Comparison of ENCODE assay signal across 20 cellular contexts in the genomic region with DNA sequence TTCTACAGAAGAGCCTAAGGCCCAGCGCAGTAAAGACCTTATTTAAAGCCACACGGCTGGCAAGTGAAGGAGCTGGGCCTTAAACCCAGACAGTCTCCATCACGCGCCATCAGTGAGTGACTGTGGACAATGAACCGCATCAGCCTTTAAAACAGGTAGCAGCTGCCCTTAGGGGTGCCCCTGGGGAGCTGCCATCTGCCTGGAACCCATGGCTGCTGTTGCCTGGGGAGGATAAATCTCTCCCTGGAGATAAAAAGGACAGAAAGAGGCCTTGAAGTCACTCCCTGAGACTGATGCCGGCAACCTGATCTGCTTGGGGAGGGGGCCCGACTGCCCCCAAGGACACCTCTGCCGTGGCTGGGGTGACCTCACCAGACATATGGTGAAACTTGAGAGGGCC.
A peak's percentile ranks its signal among the peaks of the same experiment; 100 is the strongest.
DNase-seq lines count a peak whose midpoint lies in the region; ATAC-seq and TF ChIP-seq lines count a peak whose summit lies in the region.
"Had no signal": no experiment of that assay in that cellular context is flagged by ENCODE, and none has a peak within 500 bp of the region (broad histone marks: within the 10 kb centered on the region; RNA-seq: fewer than 3 reads in every experiment).

No MANE protein-coding gene starts in this region.

- H3K36me3 ChIP-seq in BLaER1 (no peaks in the 10 kb centered on the region), Karpas-422 (ENCODE audit: insufficient read depth, low read length) (no peaks in the 10 kb centered on the region; the same call in 1 of the 2 replicates), sigmoid colon (no peaks in the 10 kb centered on the region)
- H3K36me3 ChIP-seq: MG63 had no signal

- H3K4me3 ChIP-seq in BLaER1 (no peak overlapping the region; the same call in 1 of the 2 replicates), Karpas-422 (ENCODE audit: low read length) (no peak overlapping the region), sigmoid colon (no peak overlapping the region)
- H3K4me3 ChIP-seq: MG63 had no signal

- peaks cover 79% of the 10 kb centered on the region for H3K4me1 Mint-ChIP-seq in glutamatergic neuron (ENCODE audit: low read depth, unreplicated experiment)
- H3K4me1 Mint-ChIP-seq in activated naive CD4-positive, alpha-beta T cell treated with anti-CD3 and anti-CD28 coated beads, Interleukin-2, amount 10 ng/mL, durations not matched to agents 7 days and 5 days: peaks cover 82% of the 10 kb centered on the region

- H3K27me3 ChIP-seq in BLaER1 (no peaks in the 10 kb centered on the region), Karpas-422 (ENCODE audit: low read length) (peaks cover 5% of the 10 kb centered on the region; the same call in 1 of the 2 replicates), sigmoid colon (no peaks in the 10 kb centered on the region)
- H3K27me3 ChIP-seq: MG63 had no signal

- H3K9me3 Mint-ChIP-seq in glutamatergic neuron (ENCODE audit: unreplicated experiment): peaks cover 47% of the 10 kb centered on the region
- peaks cover 18% of the 10 kb centered on the region for H3K9me3 Mint-ChIP-seq in activated naive CD4-positive, alpha-beta T cell treated with anti-CD3 and anti-CD28 coated beads, Interleukin-2, amount 10 ng/mL, durations not matched to agents 7 days and 5 days
- H3K9me3 Mint-ChIP-seq: activated naive CD4-positive, alpha-beta T cell treated with anti-CD3 and anti-CD28 coated beads, Interleukin-2, amount 50 U/mL, for 24 hours had no signal

- H3K9ac ChIP-seq in BLaER1: peak overlapping the region; percentile 37; the same call in 1 of the 2 replicates
- no peak overlapping the region for H3K9ac ChIP-seq in Karpas-422 (ENCODE audit: low read length)

- H3K4me2 ChIP-seq in BLaER1: peak overlapping the region; percentile 77
- H3K4me2 ChIP-seq in Karpas-422 (ENCODE audit: low read depth, low read length, poor library complexity, severe bottlenecking): no peak overlapping the region

- TF ChIP-seq EP300 in sigmoid colon (IDR thresholded peaks at IDR 0.05): no peak

- peaks cover 38% of the 10 kb centered on the region for H3K27me3 Mint-ChIP-seq in glutamatergic neuron (ENCODE audit: unreplicated experiment)
- peaks cover 2% of the 10 kb centered on the region for H3K27me3 Mint-ChIP-seq in activated naive CD4-positive, alpha-beta T cell treated with anti-CD3 and anti-CD28 coated beads, Interleukin-2, amount 10 ng/mL, durations not matched to agents 7 days and 5 days
- H3K27me3 Mint-ChIP-seq: activated naive CD4-positive, alpha-beta T cell treated with anti-CD3 and anti-CD28 coated beads, Interleukin-2, amount 50 U/mL, for 24 hours had no signal

- H3K9me3 ChIP-seq in BLaER1 (peaks cover 12% of the 10 kb centered on the region), Karpas-422 (ENCODE audit: low read length) (peaks cover 10% of the 10 kb centered on the region), sigmoid colon (no peaks in the 10 kb centered on the region)
- H3K9me3 ChIP-seq: MG63 had no signal

- no peaks in the 10 kb centered on the region for H3K9me2 ChIP-seq in Karpas-422 (replicated peaks; ENCODE audit: insufficient read depth, low read length)

- peak overlapping the region; percentile 63 for H3K4me3 Mint-ChIP-seq in glutamatergic neuron (ENCODE audit: unreplicated experiment)
- no peak overlapping the region for H3K4me3 Mint-ChIP-seq in activated naive CD4-positive, alpha-beta T cell treated with anti-CD3 and anti-CD28 coated beads, Interleukin-2, amount 10 ng/mL, durations not matched to agents 7 days and 5 days
- H3K4me3 Mint-ChIP-seq: activated naive CD4-positive, alpha-beta T cell treated with anti-CD3 and anti-CD28 coated beads, Interleukin-2, amount 50 U/mL, for 24 hours; type B pancreatic cell had no signal

- TF ChIP-seq CTCF in glutamatergic neuron (IDR thresholded peaks at IDR 0.05; ENCODE audit: partially characterized antibody, unreplicated experiment) (no peak), sigmoid colon (IDR thresholded peaks at IDR 0.05) (no peak)

- intact Hi-C loops in sigmoid colon (cut with DNase I): no loop called here

- ATAC-seq in GM21737 (IDR thresholded peaks at IDR 0.05; ENCODE audit: unreplicated experiment): no peak
- ATAC-seq: left cardiac atrium; stimulated activated naive CD8-positive, alpha-beta T cell treated with anti-CD3 and anti-CD28 coated beads, Interleukin-15, Interleukin-2, amounts not matched to agents 100 U/mL and 50 U/mL, for 24 hours had no signal

- peaks cover 13% of the 10 kb centered on the region for H3K36me3 Mint-ChIP-seq in glutamatergic neuron (ENCODE audit: unreplicated experiment)
- peaks cover 85% of the 10 kb centered on the region for H3K36me3 Mint-ChIP-seq in activated naive CD4-positive, alpha-beta T cell treated with anti-CD3 and anti-CD28 coated beads, Interleukin-2, amount 10 ng/mL, durations not matched to agents 7 days and 5 days
- H3K36me3 Mint-ChIP-seq: type B pancreatic cell had no signal

- no peaks in the 10 kb centered on the region for H3K79me2 ChIP-seq in Karpas-422 (ENCODE audit: low read length)

- H4K20me1 ChIP-seq in BLaER1 (no peaks in the 10 kb centered on the region), Karpas-422 (ENCODE audit: insufficient read depth, low read depth, low read length) (no peaks in the 10 kb centered on the region)

- H3K4me1 ChIP-seq in BLaER1: peaks cover 70% of the 10 kb centered on the region
- H3K4me1 ChIP-seq in Karpas-422 (ENCODE audit: low read length): peaks cover 31% of the 10 kb centered on the region
- no peaks in the 10 kb centered on the region for H3K4me1 ChIP-seq in sigmoid colon

- peak overlapping the region; percentile 98 for H3K27ac Mint-ChIP-seq in glutamatergic neuron (ENCODE audit: unreplicated experiment)
- H3K27ac Mint-ChIP-seq in activated naive CD4-positive, alpha-beta T cell treated with anti-CD3 and anti-CD28 coated beads, Interleukin-2, amount 10 ng/mL, durations not matched to agents 7 days and 5 days: no peak overlapping the region
- H3K27ac Mint-ChIP-seq: type B pancreatic cell had no signal

- WGBS in sigmoid colon, 2 donors: 73 to 83% methylated on average over 8 of the region's 8 CpGs

- CTCF ChIA-PET in activated naive CD4-positive, alpha-beta T cell treated with anti-CD3 and anti-CD28 coated beads, Interleukin-2, amount 10 ng/mL, durations not matched to agents 7 days and 5 days (lab: Charles Lee): no interaction called here

- H2AFZ ChIP-seq in Karpas-422 (ENCODE audit: low read length): no peak overlapping the region

- no peak for TF ChIP-seq POLR2A in sigmoid colon (IDR thresholded peaks at IDR 0.05)

- DNase-seq in Karpas-422: peak; percentile 58
- DNase-seq in NCI-H524 treated with DMSO at 0.1 percent for 48 hours (lab: John Stamatoyannopoulos, UW): peak; percentile 98
- peak; percentile 85 for DNase-seq in glutamatergic neuron
- no peak for DNase-seq in activated naive CD4-positive, alpha-beta T cell treated with anti-CD3 and anti-CD28 coated beads, Interleukin-2, amount 10 ng/mL, durations not matched to agents 7 days and 5 days
- DNase-seq in sigmoid colon: no peak
- DNase-seq in HUDEP-2 (lab: John Stamatoyannopoulos, UW; ENCODE audit: unreplicated experiment in 76 of 76): no peak
- DNase-seq: activated CD4-positive, alpha-beta T cell treated with anti-CD3 and anti-CD28 coated beads, Interleukin-2, amount 50 U/mL, for 48 hours; activated T-cell treated with anti-CD3 and anti-CD28 coated beads, Interleukin-2, amount 50 U/mL, for 1 hour; DND-41; foreskin melanocyte; left cardiac atrium; MG63; midbrain; Right ventricle myocardium superior; stimulated activated naive CD8-positive, alpha-beta T cell treated with anti-CD3 and anti-CD28 coated beads, Interleukin-15, Interleukin-2, amounts not matched to agents 100 U/mL and 50 U/mL, for 24 hours; T-helper 1 cell had no signal

- peak overlapping the region; percentile 50 for H3K27ac ChIP-seq in BLaER1
- H3K27ac ChIP-seq in Karpas-422 (ENCODE audit: low read length): no peak overlapping the region
- H3K27ac ChIP-seq in sigmoid colon: no peak overlapping the region

Comparison
In these comparisons a context has a peak if more than half of its experiments do, and no peak if none do; other contexts are left out.
1. DNase-seq: peak in Karpas-422 (single experiment), NCI-H524 treated with DMSO at 0.1 percent for 48 hours (single experiment) and glutamatergic neuron (single experiment); none in activated naive CD4-positive, alpha-beta T cell treated with anti-CD3 and anti-CD28 coated beads, Interleukin-2, amount 10 ng/mL, durations not matched to agents 7 days and 5 days (single experiment), sigmoid colon (single experiment) and HUDEP-2 (0 of 76).